20 cellular contexts compared by ENCODE assay signal in the genomic region with DNA sequence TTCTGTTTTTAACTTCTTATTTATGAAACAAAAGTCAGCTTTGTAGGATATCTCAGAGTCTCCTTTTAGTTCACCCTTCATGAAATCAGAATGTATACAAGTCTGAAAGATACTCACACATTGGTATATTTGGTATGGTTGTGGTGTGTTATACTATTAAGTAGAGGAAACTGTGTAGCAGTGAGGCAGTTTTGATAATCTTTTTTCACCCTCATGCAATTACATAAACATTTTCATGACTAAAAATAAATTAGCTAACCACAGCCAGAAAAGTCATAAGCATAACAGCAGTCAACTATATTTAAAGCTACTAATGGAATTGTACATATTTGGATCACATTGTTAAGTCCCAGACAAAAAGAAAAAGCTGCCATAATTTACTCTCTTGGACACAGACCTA.
"Had no signal": no experiment of that assay in that cellular context is flagged by ENCODE, and none has a peak within 500 bp of the region (broad histone marks: within the 10 kb centered on the region; RNA-seq: fewer than 3 reads in every experiment).

No MANE protein-coding gene starts in this region.

- H3K27me3 ChIP-seq: brain microvascular endothelial cell, esophagus muscularis mucosa, neural progenitor cell, right atrium auricular region, upper lobe of right lung had no signal

- H3K4me1 ChIP-seq: neural progenitor cell, prostate gland had no signal

- H3K9me3 ChIP-seq: esophagus muscularis mucosa, prostate gland, right atrium auricular region, upper lobe of right lung had no signal

- H3K4me3 ChIP-seq: coronary artery, esophagus muscularis mucosa, neural progenitor cell, prostate gland, right atrium auricular region, upper lobe of right lung had no signal

- H2AFZ ChIP-seq: neural progenitor cell had no signal

- H3K27ac ChIP-seq: brain microvascular endothelial cell, neural progenitor cell, prostate gland, upper lobe of right lung had no signal

- DNase-seq: activated CD4-positive, alpha-beta T cell treated with anti-CD3 and anti-CD28 coated beads for 48 hours; activated CD4-positive, CD25-positive, alpha-beta regulatory T cell; activated CD8-positive, alpha-beta T cell treated with anti-CD3 and anti-CD28 coated beads for 36 hours; activated naive CD4-positive, alpha-beta T cell treated with anti-CD3 and anti-CD28 coated beads for 36 hours; activated T-cell treated with anti-CD3 and anti-CD28 coated beads, Interleukin-2, amount 50 U/mL, for 24 hours; brain microvascular endothelial cell; left colon; mammary epithelial cell; midbrain; small intestine; stimulated activated CD4-positive, alpha-beta T cell treated with anti-CD3 and anti-CD28 coated beads, Interleukin-15, amount 100 ng/mL, for 24 hours; stimulated activated CD4-positive, alpha-beta T cell treated with anti-CD3 and anti-CD28 coated beads, Interleukin-2, amount 100 ng/mL, for 48 hours; T-helper 1 cell; T-helper 9 cell; upper lobe of right lung had no signal

- H3K4me2 ChIP-seq: neural progenitor cell had no signal

- ATAC-seq: activated CD8-positive, alpha-beta T cell treated with anti-CD3 and anti-CD28 coated beads for 36 hours; left colon; upper lobe of right lung had no signal

- H3K36me3 ChIP-seq: brain microvascular endothelial cell, neural progenitor cell, prostate gland, right atrium auricular region, upper lobe of right lung had no signal

- H3K9ac ChIP-seq: neural progenitor cell had no signal
